1 cellular context compared by ENCODE assay signal in genomic region chr4:75511841-75512240, GRCh38.
TF ChIP-seq lines count a peak whose summit lies in the region.

No MANE protein-coding gene starts in this region.

TF ChIP-seq in GM23338, 12 proteins besides CTCF, POLR2A, EP300 and RAD21 (continued from another document):
- no peak for TF ChIP-seq ZNF462 (CRISPR knock-in tag; IDR thresholded peaks at IDR 0.05)
- TF ChIP-seq ZNF331 (CRISPR knock-in tag; IDR thresholded peaks at IDR 0.05; ENCODE audit: low read depth) = no peak
- TF ChIP-seq POLR2AphosphoS5 (IDR thresholded peaks at IDR 0.05; ENCODE audit: low read depth) = no peak
- TF ChIP-seq STAT1 (IDR thresholded peaks at IDR 0.05; ENCODE audit: unreplicated experiment) = no peak
- no peak for TF ChIP-seq EZH2phosphoT487 (IDR thresholded peaks at IDR 0.05; ENCODE audit: unreplicated experiment)
- no peak for TF ChIP-seq CREB1 (CRISPR knock-in tag; IDR thresholded peaks at IDR 0.05; ENCODE audit: low read depth)
- TF ChIP-seq REST (IDR thresholded peaks at IDR 0.05; ENCODE audit: unreplicated experiment) = no peak
